9 cellular contexts compared by ENCODE assay signal in the genomic region with DNA sequence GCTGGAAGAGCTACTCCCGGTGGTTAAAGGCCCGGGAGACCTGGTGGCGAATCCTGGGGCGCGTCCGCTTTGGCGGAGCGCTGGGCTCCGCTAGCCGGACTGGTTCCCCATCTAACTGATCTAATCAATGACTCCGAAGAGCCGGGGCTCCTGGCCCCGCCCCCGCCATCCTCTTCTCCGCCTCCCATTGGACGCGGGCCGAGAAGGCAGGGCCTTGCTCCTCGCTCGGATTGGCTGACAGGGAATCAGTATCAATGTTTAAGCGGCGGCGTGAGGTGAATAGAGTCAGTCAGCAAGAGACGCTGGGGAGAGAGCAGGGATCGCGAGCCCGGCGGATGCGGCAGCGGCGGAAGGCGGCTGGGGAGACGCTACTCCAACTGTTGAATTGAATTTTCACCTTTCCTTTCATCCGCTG. TPM values are rescaled to one million over a fixed set of nuclear protein-coding genes. Genes with fewer than 3 reads are reported as not detected.
DNase-seq lines count a peak whose midpoint lies in the region; ATAC-seq and TF ChIP-seq lines count a peak whose summit lies in the region.
"Had no signal": no experiment of that assay in that cellular context is flagged by ENCODE, and none has a peak within 500 bp of the region (broad histone marks: within the 10 kb centered on the region; RNA-seq: fewer than 3 reads in every experiment).

No MANE protein-coding gene starts in this region.

- DNase-seq in CD1c-positive myeloid dendritic cell (ENCODE audit: extremely low spot score): peak; percentile 28
- peak; percentile 95 for DNase-seq in SK-MEL-5 (ENCODE audit: low read depth, low spot score)
- peak; percentile 61 for DNase-seq in choroid plexus epithelial cell (ENCODE audit: low read depth)
- peak; percentile 76 for DNase-seq in iris pigment epithelial cell (ENCODE audit: low read depth)

- H3K4me3 ChIP-seq in choroid plexus epithelial cell (ENCODE audit: low read depth, low read length): peak overlapping the region; percentile 48
- peak overlapping the region; percentile 65 to 69 (median 67) for H3K4me3 ChIP-seq in skeletal muscle tissue (ENCODE audit: low read length in 3 of 3)

- ATAC-seq in HG02678 (IDR thresholded peaks at IDR 0.05; ENCODE audit: unreplicated experiment) (peak; percentile 48), GM19455 (IDR thresholded peaks at IDR 0.05; ENCODE audit: unreplicated experiment) (no peak), HG03095 (IDR thresholded peaks at IDR 0.05; ENCODE audit: unreplicated experiment) (no peak)

- H3K27me3 ChIP-seq in skeletal muscle tissue (ENCODE audit: control insufficient read depth in 3 of 3, insufficient read depth in 3 of 3, low read length in 3 of 3): peaks cover 55 to 67% (median 56%) of the 10 kb centered on the region in 3 donors

- in situ Hi-C loops in SK-MEL-5 (cut with HindIII; ENCODE audit: low pct_unique_long_range_greater_than_20kb, low sequenced_read_pairs): loop anchor here (25.0 kb wide), 1 partner anchor 232 kb away; no protein-coding TSS in a partner anchor

- H3K4me1 ChIP-seq in skeletal muscle tissue (ENCODE audit: control insufficient read depth in 3 of 3, insufficient read depth in 3 of 3, low read length in 3 of 3): peaks cover 24 to 46% (median 30%) of the 10 kb centered on the region in 3 donors

- H3K36me3 ChIP-seq in skeletal muscle tissue (ENCODE audit: control insufficient read depth in 3 of 3, insufficient read depth in 3 of 3, low read length in 3 of 3): no peaks in the 10 kb centered on the region

- no peak for TF ChIP-seq CTCF in choroid plexus epithelial cell (conservative IDR thresholded peaks at IDR 0.05; ENCODE audit: low read depth, low read length)

- no peaks in the 10 kb centered on the region for H3K9me3 ChIP-seq in skeletal muscle tissue (ENCODE audit: control insufficient read depth in 3 of 3, low read length in 3 of 3)

- H3K9ac ChIP-seq in skeletal muscle tissue (ENCODE audit: low read depth in 1 of 3, low read length in 3 of 3): peak overlapping the region in 2 of 3 donors; percentile 6 to 25

- H3K27ac ChIP-seq in skeletal muscle tissue (ENCODE audit: low read depth, low read length): no peak overlapping the region

RNA-seq across cellular contexts. Expression of gene PCDH17, which starts 1.7 kb away (rescaled TPM):
- 0.32 and 0.40 TPM in 2 replicates for total RNA-seq in SK-MEL-5 (2014; rRNA removed; shearing (Covaris generic))
- polyA plus RNA-seq in SK-MEL-5 (2015; cell fraction: cytosol; rRNA removed): 0.63 and 0.85 TPM in 2 replicates
- polyA plus RNA-seq in SK-MEL-5 (2015; cell fraction: nucleus; rRNA removed): 0.15 and 0.31 TPM in 2 replicates
- 5.2 TPM for total RNA-seq in skeletal muscle tissue
- total RNA-seq: myocyte had no signal

Comparison
In these comparisons a context has a peak if more than half of its experiments do, and no peak if none do; other contexts are left out.
1. DNase-seq: peak in every context shown above with its lines; median percentile 95 in SK-MEL-5; 76 in iris pigment epithelial cell; 61 in choroid plexus epithelial cell; 28 in CD1c-positive myeloid dendritic cell.